Comparison of ENCODE assay signal across 1 cellular context in genomic region chr1:223887724-223888428, GRCh38.
TF ChIP-seq lines count a peak whose summit lies in the region.

No MANE protein-coding gene starts in this region.

TF ChIP-seq in GM23338, 12 proteins besides CTCF, POLR2A, EP300 and RAD21 (continued from another document):
- no peak for TF ChIP-seq ZNF462 (CRISPR knock-in tag; IDR thresholded peaks at IDR 0.05)
- TF ChIP-seq JUNB (IDR thresholded peaks at IDR 0.05; ENCODE audit: unreplicated experiment) = no peak
- TF ChIP-seq CREB1 (CRISPR knock-in tag; IDR thresholded peaks at IDR 0.05; ENCODE audit: low read depth) = no peak
- TF ChIP-seq ETS1 (IDR thresholded peaks at IDR 0.05) = no peak
- TF ChIP-seq ZNF331 (CRISPR knock-in tag; IDR thresholded peaks at IDR 0.05; ENCODE audit: low read depth) = no peak
- no peak for TF ChIP-seq STAT1 (IDR thresholded peaks at IDR 0.05; ENCODE audit: unreplicated experiment)
- TF ChIP-seq ZNF114 (CRISPR knock-in tag; IDR thresholded peaks at IDR 0.05) = no peak
- no peak for TF ChIP-seq EZH2 (IDR thresholded peaks at IDR 0.05; ENCODE audit: low read depth, unreplicated experiment)
- TF ChIP-seq POLR2AphosphoS5 (IDR thresholded peaks at IDR 0.05; ENCODE audit: low read depth) = no peak
